Comparison of ENCODE assay signal across 8 cellular contexts in the genomic region with DNA sequence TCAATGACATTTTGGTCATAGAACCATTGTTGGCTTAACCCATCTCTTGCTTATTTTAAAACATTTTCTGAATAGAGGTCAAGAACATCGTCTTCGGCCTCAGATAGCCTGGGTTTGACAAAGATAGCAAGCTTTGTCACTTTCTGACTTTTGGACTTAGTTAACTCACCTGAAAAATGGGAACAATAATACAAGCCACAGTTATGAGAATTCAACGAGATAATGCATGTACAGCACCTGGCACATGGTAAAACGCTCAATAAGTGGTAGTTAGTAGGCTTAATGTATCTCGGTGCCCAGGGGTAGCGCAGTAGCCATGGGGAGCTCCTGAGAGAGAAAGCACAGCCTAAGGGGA. TPM values are rescaled to one million over a fixed set of nuclear protein-coding genes. Genes with fewer than 3 reads are reported as not detected.
DNase-seq lines count a peak whose midpoint lies in the region; ATAC-seq and TF ChIP-seq lines count a peak whose summit lies in the region.

No MANE protein-coding gene starts in this region.

- WGBS in transverse colon (ENCODE audit: low coverage in 1 of 2), 2 donors: 25 to 29% methylated on average over 6 of the region's 6 CpGs

- no peaks in the 10 kb centered on the region for H3K36me3 ChIP-seq in transverse colon

- H3K36me3 Mint-ChIP-seq in activated naive CD4-positive, alpha-beta T cell treated with anti-CD3 and anti-CD28 coated beads, Interleukin-2, amount 10 ng/mL, durations not matched to agents 7 days and 5 days: peaks cover 20% of the 10 kb centered on the region
- peaks cover 12 to 13% of the 10 kb centered on the region in 2 donors for H3K36me3 Mint-ChIP-seq in activated naive CD4-positive, alpha-beta T cell treated with anti-CD3 and anti-CD28 coated beads, Interleukin-2, amount 50 U/mL, for 72 hours

- no peak for ATAC-seq in activated naive CD4-positive, alpha-beta T cell treated with anti-CD3 and anti-CD28 coated beads, Interleukin-2, amount 50 U/mL, for 72 hours

- H3K9me3 ChIP-seq in transverse colon: no peaks in the 10 kb centered on the region

- peaks cover 59% of the 10 kb centered on the region for H3K4me1 Mint-ChIP-seq in activated naive CD4-positive, alpha-beta T cell treated with anti-CD3 and anti-CD28 coated beads, Interleukin-2, amount 10 ng/mL, durations not matched to agents 7 days and 5 days

- no peak for TF ChIP-seq CTCF in transverse colon (IDR thresholded peaks at IDR 0.05)

- peak overlapping the region; percentile 50 for H3K27ac Mint-ChIP-seq in activated naive CD4-positive, alpha-beta T cell treated with anti-CD3 and anti-CD28 coated beads, Interleukin-2, amount 10 ng/mL, durations not matched to agents 7 days and 5 days
- H3K27ac Mint-ChIP-seq in activated naive CD4-positive, alpha-beta T cell treated with anti-CD3 and anti-CD28 coated beads, Interleukin-2, amount 50 U/mL, for 72 hours: peak overlapping the region; percentile 82 to 92

- H3K4me3 ChIP-seq in transverse colon: peak overlapping the region; percentile 72 to 97 (median 88)

- DNase-seq in activated naive CD4-positive, alpha-beta T cell treated with anti-CD3 and anti-CD28 coated beads, Interleukin-2, amount 10 ng/mL, durations not matched to agents 7 days and 5 days: no peak
- no peak for DNase-seq in activated naive CD4-positive, alpha-beta T cell treated with anti-CD3 and anti-CD28 coated beads, Interleukin-2, amount 50 U/mL, for 16 hours
- DNase-seq in activated naive CD4-positive, alpha-beta T cell treated with anti-CD3 and anti-CD28 coated beads, Interleukin-2, amount 50 U/mL, for 72 hours (ENCODE audit: low spot score in 2 of 2): no peak
- no peak for DNase-seq in transverse colon
- no peak for DNase-seq in NCI-H1105 treated with DMSO at 0.1 percent for 48 hours (lab: John Stamatoyannopoulos, UW)
- no peak for DNase-seq in inferior parietal cortex (ENCODE audit: extremely low spot score)
- no peak for DNase-seq in NCI-H345 (lab: John Stamatoyannopoulos, UW)

- H3K9me3 Mint-ChIP-seq in activated naive CD4-positive, alpha-beta T cell treated with anti-CD3 and anti-CD28 coated beads, Interleukin-2, amount 10 ng/mL, durations not matched to agents 7 days and 5 days: no peaks in the 10 kb centered on the region
- H3K9me3 Mint-ChIP-seq in activated naive CD4-positive, alpha-beta T cell treated with anti-CD3 and anti-CD28 coated beads, Interleukin-2, amount 50 U/mL, for 72 hours: no peaks in the 10 kb centered on the region

- H3K27me3 Mint-ChIP-seq in activated naive CD4-positive, alpha-beta T cell treated with anti-CD3 and anti-CD28 coated beads, Interleukin-2, amount 10 ng/mL, durations not matched to agents 7 days and 5 days: peaks cover 5% of the 10 kb centered on the region

- no peaks in the 10 kb centered on the region for H3K27me3 ChIP-seq in layer of hippocampus (ENCODE audit: control insufficient read depth, insufficient read depth, low read length)
- no peaks in the 10 kb centered on the region for H3K27me3 ChIP-seq in transverse colon

- no peak for TF ChIP-seq EP300 in transverse colon (IDR thresholded peaks at IDR 0.05; ENCODE audit: low read depth)

- H3K27ac ChIP-seq in layer of hippocampus (ENCODE audit: low read depth, low read length) (peak overlapping the region; percentile 21), transverse colon (peak overlapping the region; percentile 74 to 84 (median 78))

- peak overlapping the region; percentile 79 for H3K4me3 Mint-ChIP-seq in activated naive CD4-positive, alpha-beta T cell treated with anti-CD3 and anti-CD28 coated beads, Interleukin-2, amount 10 ng/mL, durations not matched to agents 7 days and 5 days

- H3K4me1 ChIP-seq in transverse colon: peaks cover 15 to 50% (median 39%) of the 10 kb centered on the region in 4 donors

- intact Hi-C loops in transverse colon (cut with DNase I; ENCODE audit: low total_unique reads): no loop called here

- TF ChIP-seq POLR2A in transverse colon (IDR thresholded peaks at IDR 0.05): no peak

- CTCF ChIA-PET in activated naive CD4-positive, alpha-beta T cell treated with anti-CD3 and anti-CD28 coated beads, Interleukin-2, amount 10 ng/mL, durations not matched to agents 7 days and 5 days (lab: Charles Lee): interaction anchor here (1.0 to 1.9 kb wide), 6 partner anchors 10 to 607 kb away, joined by 3 to 6 read pairs (median 3); no protein-coding TSS in a partner anchor

- in situ Hi-C loops in transverse colon (cut with MboI; ENCODE audit: low pct_ligation_motif_present in 1 of 4, low pct_unique_long_range_greater_than_20kb in 1 of 4, low sequenced_read_pairs in 3 of 4): no loop called here

RNA-seq across cellular contexts. Expression of a gene that starts 0.4 kb away (rescaled TPM):
- 10 to 100 TPM; 49.8 to 58.3 TPM for total RNA-seq in activated naive CD4-positive, alpha-beta T cell treated with anti-CD3 and anti-CD28 coated beads, Interleukin-2, amount 50 U/mL, for 72 hours
- total RNA-seq in transverse colon: 10 to 100 TPM; 21.3 to 51.3 (median 22.8) TPM

RNA-seq across cellular contexts. Expression of a gene that starts 4.7 kb away (rescaled TPM):
- total RNA-seq in activated naive CD4-positive, alpha-beta T cell treated with anti-CD3 and anti-CD28 coated beads, Interleukin-2, amount 50 U/mL, for 72 hours: 10 to 100 TPM; 25.4 to 26.3 TPM
- total RNA-seq in transverse colon: 10 to 100 TPM in 3 of 4 donors, 1 to 10 TPM in 1; 4.8 to 34.1 (median 20.7) TPM
